In genomic region chr4:22338806-22339205, GRCh38 we compare ENCODE assay signal across 20 cellular contexts.
DNase-seq lines count a peak whose midpoint lies in the region; ATAC-seq, FAIRE-seq and TF ChIP-seq lines count a peak whose summit lies in the region.
"Had no signal": no experiment of that assay in that cellular context is flagged by ENCODE, and none has a peak within 500 bp of the region (broad histone marks: within the 10 kb centered on the region; RNA-seq: fewer than 3 reads in every experiment).

No MANE protein-coding gene starts in this region.

- no peak overlapping the region for H2AFZ ChIP-seq in SK-N-SH (ENCODE audit: low read depth)

- H3K4me3 ChIP-seq in SK-N-SH (ENCODE audit: low read depth in 2 of 2, low read length in 1 of 2) = no peak overlapping the region
- H3K4me3 ChIP-seq in bronchial epithelial cell (ENCODE audit: low read depth, low read length) = no peak overlapping the region
- no peak overlapping the region for H3K4me3 ChIP-seq in testis
- H3K4me3 ChIP-seq: SJCRH30 had no signal

- intact Hi-C loops in testis (cut with DNase I; ENCODE audit: low total_unique reads) = no loop called here

- peak; percentile 69 for FAIRE-seq in HTR-8/SVneo (lab: Jason Lieb, UNC)
- peak; percentile 70 for FAIRE-seq in bronchial epithelial cell (lab: Jason Lieb, UNC)
- FAIRE-seq: GM12892, H54, HepG2 had no signal

- H3K27ac ChIP-seq in SK-N-SH (ENCODE audit: low read depth in 2 of 2, low read length in 1 of 2) = no peak overlapping the region
- no peak overlapping the region for H3K27ac ChIP-seq in testis
- H3K27ac ChIP-seq: SJCRH30 had no signal

- H3K9me3 ChIP-seq in SK-N-SH = no peaks in the 10 kb centered on the region
- no peaks in the 10 kb centered on the region for H3K9me3 ChIP-seq in testis
- H3K9me3 ChIP-seq: Caco-2, SJCRH30 had no signal

- POLR2A ChIA-PET in SK-N-SH (lab: Yijun Ruan, JAX) = no interaction called here

- no peak overlapping the region for H3K9ac ChIP-seq in SK-N-SH

- H3F3A ChIP-seq in SK-N-SH (replicated peaks; ENCODE audit: insufficient read depth) = no peaks in the 10 kb centered on the region

- H3K79me2 ChIP-seq in SK-N-SH (ENCODE audit: insufficient read depth) = no peaks in the 10 kb centered on the region

- no peak for TF ChIP-seq RAD21 in SK-N-SH (IDR thresholded peaks at IDR 0.05; ENCODE audit: low read length)

- H3K27me3 ChIP-seq in SK-N-SH (ENCODE audit: insufficient read depth) (no peaks in the 10 kb centered on the region), bronchial epithelial cell (ENCODE audit: control insufficient read depth, insufficient read depth, low read length) (no peaks in the 10 kb centered on the region), testis (no peaks in the 10 kb centered on the region)
- H3K27me3 ChIP-seq: SJCRH30 had no signal

- no peaks in the 10 kb centered on the region for H3K36me3 ChIP-seq in SK-N-SH (replicated peaks in 1 of 2; ENCODE audit: control insufficient read depth in 1 of 2, insufficient read depth in 2 of 2, low read length in 1 of 2)
- no peaks in the 10 kb centered on the region for H3K36me3 ChIP-seq in bronchial epithelial cell (ENCODE audit: control insufficient read depth, insufficient read depth, low read length)
- H3K36me3 ChIP-seq in testis (ENCODE audit: low read depth, missing control alignments) = no peaks in the 10 kb centered on the region
- H3K36me3 ChIP-seq: SJCRH30 had no signal

- no peak for TF ChIP-seq EP300 in SK-N-SH (IDR thresholded peaks at IDR 0.05; ENCODE audit: borderline replicate concordance in 1 of 2, low read depth in 1 of 2, low read length in 1 of 2)

- H3K4me1 ChIP-seq in SK-N-SH (ENCODE audit: control insufficient read depth in 1 of 2, insufficient read depth in 2 of 2, low read depth in 1 of 2, low read length in 1 of 2) (no peaks in the 10 kb centered on the region), testis (no peaks in the 10 kb centered on the region)
- H3K4me1 ChIP-seq: Caco-2, SJCRH30 had no signal

- TF ChIP-seq POLR2A in testis (IDR thresholded peaks at IDR 0.05) = no peak

- H3K4me2 ChIP-seq in SK-N-SH = no peak overlapping the region

- WGBS in SK-N-SH (ENCODE audit: low lambda C conversion rate) = 81% methylated on average over 3 of the region's 3 CpGs
- WGBS in testis, 2 donors = 83 to 94% methylated on average over 3 of the region's 3 CpGs

- H4K20me1 ChIP-seq in SK-N-SH (ENCODE audit: insufficient read depth) = no peaks in the 10 kb centered on the region

- TF ChIP-seq CTCF in SK-N-SH (IDR thresholded peaks at IDR 0.05) = no peak
- TF ChIP-seq CTCF in bronchial epithelial cell (IDR thresholded peaks at IDR 0.05; ENCODE audit: insufficient read depth, low read length, severe bottlenecking) = no peak
- TF ChIP-seq CTCF in testis (IDR thresholded peaks at IDR 0.05) = no peak

- no peak for ATAC-seq in SK-N-SH treated with all-trans-retinoic acid at 6 μM for 48 hours
- ATAC-seq: HepG2, Panc1 had no signal

- DNase-seq in SK-N-SH (no peak), HTR-8/SVneo (ENCODE audit: insufficient read length, low spot score) (no peak), bronchial epithelial cell (ENCODE audit: low read depth) (no peak), testis (peak; percentile 27), T-helper 1 cell (no peak), NCI-H1694 (lab: John Stamatoyannopoulos, UW) (no peak)
- DNase-seq in stimulated activated CD4-positive, alpha-beta T cell treated with anti-CD3 and anti-CD28 coated beads, Interleukin-15, amount 100 ng/mL, for 24 hours = no peak
- DNase-seq: Caco-2; CD4-positive, alpha-beta T cell; DMS153; EL; KBM-7; NCI-H2029; NCI-H748 treated with DMSO at 0.1 percent for 48 hours; SJCRH30 had no signal

- CTCF ChIA-PET in SK-N-SH (lab: Yijun Ruan, JAX) = interaction anchor here (0.9 kb wide), 1 partner anchor 50 kb away, joined by 3 read pairs; no protein-coding TSS in a partner anchor

- no peaks in the 10 kb centered on the region for H3K9me2 ChIP-seq in SK-N-SH

TF ChIP-seq in SK-N-SH, 30 proteins besides CTCF, POLR2A, EP300 and RAD21:
- TF ChIP-seq PBX3 (IDR thresholded peaks at IDR 0.05) = peak; percentile 38; the same call in 1 of the 2 replicates
- no peak for TF ChIP-seq ELF1 (IDR thresholded peaks at IDR 0.05)
TF ChIP-seq in SK-N-SH: peak in this region for 1.

TF ChIP-seq in SK-N-SH treated with all-trans-retinoic acid at 6 μM for 48 hours, 23 proteins besides CTCF, POLR2A, EP300 and RAD21:
- no peak for TF ChIP-seq CSRNP3 (CRISPR knock-in tag; IDR thresholded peaks at IDR 0.05)
- no peak for TF ChIP-seq BACH2 (CRISPR knock-in tag; IDR thresholded peaks at IDR 0.05; ENCODE audit: borderline replicate concordance)
- TF ChIP-seq ESRRG (CRISPR knock-in tag; IDR thresholded peaks at IDR 0.05) = no peak
